ENCODE assay signal across 27 cellular contexts in genomic region chr2:7974936-7975335, GRCh38.
"Had no signal": no experiment of that assay in that cellular context is flagged by ENCODE, and none has a peak within 500 bp of the region (broad histone marks: within the 10 kb centered on the region; RNA-seq: fewer than 3 reads in every experiment).

No MANE protein-coding gene starts in this region.

- H3K9me3 ChIP-seq: colonic mucosa, esophagus squamous epithelium, gastrocnemius medialis, gastroesophageal sphincter, heart left ventricle had no signal

- H3K27me3 ChIP-seq: colonic mucosa, dorsolateral prefrontal cortex, esophagus squamous epithelium, foreskin keratinocyte, gastrocnemius medialis, gastroesophageal sphincter, heart left ventricle, heart right ventricle had no signal

- H3K27ac ChIP-seq: colonic mucosa, coronary artery, dorsolateral prefrontal cortex, epithelial cell of prostate, esophagus squamous epithelium, foreskin keratinocyte, gastrocnemius medialis, gastroesophageal sphincter, heart left ventricle, heart right ventricle had no signal

- H3K36me3 ChIP-seq: colonic mucosa, esophagus squamous epithelium, gastrocnemius medialis, gastroesophageal sphincter, heart left ventricle, heart right ventricle had no signal

- ATAC-seq: effector memory CD8-positive, alpha-beta T cell; esophagus mucosa; foreskin keratinocyte; gastrocnemius medialis; gastroesophageal sphincter; heart left ventricle; heart right ventricle had no signal

- H3K4me3 ChIP-seq: colonic mucosa, coronary artery, dorsolateral prefrontal cortex, esophagus squamous epithelium, gastrocnemius medialis, gastroesophageal sphincter, heart left ventricle, heart right ventricle had no signal

- FAIRE-seq: colon, endometrium, endothelial cell of umbilical vein, frontal cortex had no signal

- H3K4me1 ChIP-seq: colonic mucosa, foreskin keratinocyte, gastrocnemius medialis, gastroesophageal sphincter had no signal

- DNase-seq: colonic mucosa; cortex of kidney; dermis blood vessel endothelial cell; dorsolateral prefrontal cortex; effector CD4-positive, alpha-beta T cell; effector CD8-positive, alpha-beta T cell; effector memory CD4-positive, alpha-beta T cell; effector memory CD8-positive, alpha-beta T cell; endodermal cell; erythroblast; esophagus squamous epithelium; foreskin fibroblast; foreskin keratinocyte; foreskin melanocyte; gastrocnemius medialis; glutamatergic neuron; head of caudate nucleus; heart left ventricle; heart right ventricle had no signal
